8 cellular contexts compared by ENCODE assay signal in genomic region chr3:53238051-53238850, GRCh38. TPM values are rescaled to one million over a fixed set of nuclear protein-coding genes. Genes with fewer than 3 reads are reported as not detected.
A peak's percentile ranks its signal among the peaks of the same experiment; 100 is the strongest.
DNase-seq lines count a peak whose midpoint lies in the region; ATAC-seq and TF ChIP-seq lines count a peak whose summit lies in the region.

No MANE protein-coding gene starts in this region.

- H3K4me2 ChIP-seq in osteoblast (ENCODE audit: insufficient read depth, low read length), result peak overlapping the region; percentile 50

- H3K4me1 ChIP-seq in osteoblast (ENCODE audit: insufficient read depth, low read length), result peaks cover 42% of the 10 kb centered on the region

- H3K4me3 ChIP-seq in epithelial cell of esophagus (ENCODE audit: low read length) (no peak overlapping the region), osteoblast (ENCODE audit: insufficient read depth, low read length) (no peak overlapping the region)

- H3K36me3 ChIP-seq in osteoblast (ENCODE audit: insufficient read depth, low read length), result peaks cover 80% of the 10 kb centered on the region

- H3K9me3 ChIP-seq in osteoblast (ENCODE audit: low read depth, low read length), result no peaks in the 10 kb centered on the region

- no peak for TF ChIP-seq CTCF in epithelial cell of esophagus (IDR thresholded peaks at IDR 0.05; ENCODE audit: insufficient read depth, low read depth, low read length, missing control alignments)
- TF ChIP-seq CTCF in osteoblast (IDR thresholded peaks at IDR 0.05; ENCODE audit: extremely low read depth, low read depth, low read length), result no peak

- ATAC-seq in HG03139 (IDR thresholded peaks at IDR 0.05; ENCODE audit: unreplicated experiment) (no peak), GM18505 (IDR thresholded peaks at IDR 0.05; ENCODE audit: unreplicated experiment) (no peak)

- TF ChIP-seq POLR2A in GM18505 (IDR thresholded peaks at IDR 0.05; ENCODE audit: borderline replicate concordance, extremely low read depth, insufficient read depth, insufficient read length), result no peak

- peak overlapping the region; percentile 87 for H3K27ac ChIP-seq in osteoblast (ENCODE audit: low read depth, low read length)

- H4K20me1 ChIP-seq in osteoblast (ENCODE audit: insufficient read depth, low read length), result peaks cover 21% of the 10 kb centered on the region

- H3K79me2 ChIP-seq in osteoblast (ENCODE audit: insufficient read depth, low read length), result peaks cover 83% of the 10 kb centered on the region

- peak; percentile 42 for DNase-seq in DMS53 treated with DMSO at 0.1 percent for 48 hours (lab: John Stamatoyannopoulos, UW; ENCODE audit: unreplicated experiment)
- DNase-seq in NCI-H69 (lab: John Stamatoyannopoulos, UW), result peak; percentile 71
- peak; percentile 90 for DNase-seq in epithelial cell of esophagus (ENCODE audit: low read depth)
- peak; percentile 99 for DNase-seq in osteoblast (ENCODE audit: insufficient read length, low spot score, missing footprints)
- no peak for DNase-seq in iPS-NIHi11 (ENCODE audit: low spot score)
- DNase-seq in activated CD4-positive, CD25-positive, alpha-beta regulatory T cell (lab: John Stamatoyannopoulos, UW), result no peak

- H3K27me3 ChIP-seq in osteoblast (ENCODE audit: insufficient read depth, low read length), result no peaks in the 10 kb centered on the region

- no peak overlapping the region for H2AFZ ChIP-seq in osteoblast (ENCODE audit: low read length)

RNA-seq across cellular contexts. Expression of gene TKT, which starts 17.6 kb away (rescaled TPM):
- total RNA-seq in osteoblast, result 413 and 453 TPM in 2 replicates

Comparison
In these comparisons a context has a peak if more than half of its experiments do, and no peak if none do; other contexts are left out.
1. DNase-seq: peak in DMS53 treated with DMSO at 0.1 percent for 48 hours (single experiment), NCI-H69 (single experiment), epithelial cell of esophagus (single experiment) and osteoblast (single experiment); none in iPS-NIHi11 (single experiment) and activated CD4-positive, CD25-positive, alpha-beta regulatory T cell (0 of 4).